ENCODE assay signal across 36 cellular contexts in the genomic region with DNA sequence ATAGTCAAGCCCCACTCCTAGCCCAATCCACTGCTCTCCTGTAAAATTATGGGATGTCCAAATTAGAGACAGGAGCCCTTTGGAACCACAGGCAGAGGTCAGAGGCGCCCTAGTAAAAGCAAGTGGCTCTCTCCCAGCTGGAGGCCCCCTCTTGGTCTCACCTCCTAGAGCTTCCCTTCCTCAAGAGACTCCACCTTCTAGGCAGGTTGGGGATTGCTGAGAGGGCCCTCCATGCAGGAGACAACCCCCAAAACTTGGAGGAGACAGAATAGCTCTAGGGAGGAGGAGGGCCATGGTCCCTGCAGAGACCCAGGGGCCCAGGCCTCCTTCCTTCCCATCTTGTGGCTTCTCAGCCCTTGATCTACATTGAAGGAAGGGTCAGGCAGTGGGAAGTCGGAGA. TPM values are rescaled to one million over a fixed set of nuclear protein-coding genes. Genes with fewer than 3 reads are reported as not detected.
"Had no signal": no experiment of that assay in that cellular context is flagged by ENCODE, and none has a peak within 500 bp of the region (broad histone marks: within the 10 kb centered on the region; RNA-seq: fewer than 3 reads in every experiment).

No MANE protein-coding gene starts in this region.

- H3K9me3 Mint-ChIP-seq: activated B cell treated with CpG ODN at 0.5 μM for 24 hours; activated CD4-positive, alpha-beta memory T cell treated with anti-CD3 and anti-CD28 coated beads for 36 hours; activated CD4-positive, alpha-beta T cell treated with anti-CD3 and anti-CD28 coated beads, Interleukin-2, amount 10 ng/mL, durations not matched to agents 24 days and 14 days; activated CD8-positive, alpha-beta T cell treated with anti-CD3 and anti-CD28 coated beads for 36 hours; activated naive CD4-positive, alpha-beta T cell treated with anti-CD3 and anti-CD28 coated beads for 36 hours; activated naive CD4-positive, alpha-beta T cell treated with anti-CD3 and anti-CD28 coated beads, Interleukin-2, amount 50 U/mL, for 72 hours; activated naive CD8-positive, alpha-beta T cell treated with anti-CD3 and anti-CD28 coated beads for 36 hours; activated T-cell treated with anti-CD3 and anti-CD28 coated beads, Interleukin-2, amount 50 U/mL, for 4 hours; activated T-cell treated with anti-CD3 and anti-CD28 coated beads, Interleukin-2, amount 50 U/mL, for 72 hours; activated T-helper 1 cell treated with anti-CD3 and anti-CD28 coated beads, Interleukin-12 subunit alpha, Interleukin-12 subunit beta, Interleukin-2, Interleukin-4 antibody, amounts not matched to agents 30 ng/mL and 10 ng/mL and 1 ng/mL, durations not matched to agents 14 hours and 24 hours and 36 hours; activated T-helper 17 cell treated with anti-CD3 and anti-CD28 coated beads, Interleukin-2, amount 50 U/mL, for 72 hours; T-helper 1 cell treated with Interleukin-12 subunit alpha and Interleukin-12 subunit beta and Interleukin-4 antibody, amounts not matched to agents 30 μg/mL and 1 μg/mL, for 36 hours; T-helper 2 cell treated with Interferon-gamma antibody and Interleukin-4, amounts not matched to agents 5 μg/mL and 100 μg/mL, for 36 hours had no signal

- H3K27ac Mint-ChIP-seq: activated B cell treated with CpG ODN at 0.5 μM for 24 hours; activated CD4-positive, alpha-beta memory T cell treated with anti-CD3 and anti-CD28 coated beads for 36 hours; activated CD4-positive, alpha-beta T cell treated with anti-CD3 and anti-CD28 coated beads, Interleukin-2, amount 10 ng/mL, durations not matched to agents 24 days and 14 days; activated CD8-positive, alpha-beta T cell treated with anti-CD3 and anti-CD28 coated beads for 36 hours; activated naive CD4-positive, alpha-beta T cell treated with anti-CD3 and anti-CD28 coated beads for 36 hours; activated naive CD4-positive, alpha-beta T cell treated with anti-CD3 and anti-CD28 coated beads, Interleukin-2, amount 50 U/mL, for 72 hours; activated naive CD8-positive, alpha-beta T cell treated with anti-CD3 and anti-CD28 coated beads for 36 hours; activated T-cell treated with anti-CD3 and anti-CD28 coated beads, Interleukin-2, amount 50 U/mL, for 72 hours; activated T-helper 1 cell treated with anti-CD3 and anti-CD28 coated beads, Interleukin-12 subunit alpha, Interleukin-12 subunit beta, Interleukin-2, Interleukin-4 antibody, amounts not matched to agents 30 ng/mL and 10 ng/mL and 1 ng/mL, durations not matched to agents 14 hours and 24 hours and 36 hours; activated T-helper 17 cell treated with anti-CD3 and anti-CD28 coated beads, Interleukin-2, amount 50 U/mL, for 72 hours; T-helper 1 cell treated with Interleukin-12 subunit alpha and Interleukin-12 subunit beta and Interleukin-4 antibody, amounts not matched to agents 30 μg/mL and 1 μg/mL, for 36 hours; T-helper 2 cell treated with Interferon-gamma antibody and Interleukin-4, amounts not matched to agents 5 μg/mL and 100 μg/mL, for 36 hours had no signal

- H3K36me3 Mint-ChIP-seq: activated naive CD4-positive, alpha-beta T cell treated with anti-CD3 and anti-CD28 coated beads, Interleukin-2, amount 50 U/mL, for 72 hours; activated naive CD8-positive, alpha-beta T cell treated with anti-CD3 and anti-CD28 coated beads for 36 hours had no signal

- DNase-seq: activated B cell treated with CpG ODN at 0.5 μM for 24 hours; activated CD4-positive, alpha-beta memory T cell treated with anti-CD3 and anti-CD28 coated beads for 36 hours; activated CD4-positive, alpha-beta T cell treated with anti-CD3 and anti-CD28 coated beads for 4 hours; activated CD4-positive, alpha-beta T cell treated with anti-CD3 and anti-CD28 coated beads, Interleukin-2, amount 10 ng/mL, durations not matched to agents 24 days and 14 days; activated CD4-positive, alpha-beta T cell treated with anti-CD3 and anti-CD28 coated beads, Interleukin-2, amount 50 U/mL, for 1 hour; activated CD4-positive, alpha-beta T cell treated with anti-CD3 and anti-CD28 coated beads, Interleukin-2, amount 50 U/mL, for 4 hours; activated CD4-positive, CD25-positive, alpha-beta regulatory T cell treated with anti-CD3 and anti-CD28 coated beads, Interleukin-2, amount 50 U/mL, for 72 hours; activated CD8-positive, alpha-beta memory T cell treated with anti-CD3 and anti-CD28 coated beads, Interleukin-2, amount 50 U/mL, for 4 hours; activated CD8-positive, alpha-beta T cell treated with anti-CD3 and anti-CD28 coated beads for 36 hours; activated effector memory CD4-positive, alpha-beta T cell treated with anti-CD3 and anti-CD28 coated beads, Interleukin-2, amount 50 U/mL, for 16 hours; activated gamma-delta T cell treated with Interleukin-2 at 50 U/mL for 16 hours; activated naive CD4-positive, alpha-beta T cell; activated naive CD4-positive, alpha-beta T cell treated with anti-CD3 and anti-CD28 coated beads for 36 hours; activated naive CD4-positive, alpha-beta T cell treated with anti-CD3 and anti-CD28 coated beads, Interleukin-2, amount 50 U/mL, for 16 hours; activated naive CD8-positive, alpha-beta T cell treated with anti-CD3 and anti-CD28 coated beads for 36 hours; activated T-cell treated with anti-CD3 and anti-CD28 coated beads for 4 hours; activated T-cell treated with anti-CD3 and anti-CD28 coated beads, Interleukin-2, amount 50 U/mL, for 1 hour; activated T-cell treated with anti-CD3 and anti-CD28 coated beads, Interleukin-2, amount 50 U/mL, for 4 hours; activated T-cell treated with anti-CD3 and anti-CD28 coated beads, Interleukin-2, amount 50 U/mL, for 72 hours; adrenal gland; aorta; body of pancreas; brain microvascular endothelial cell; central memory CD4-positive, alpha-beta T cell; T-helper 1 cell; T-helper 2 cell; T-helper 9 cell had no signal

- H3K36me3 ChIP-seq: adrenal gland, brain microvascular endothelial cell, breast epithelium had no signal

- H3K27me3 Mint-ChIP-seq: activated T-helper 17 cell treated with anti-CD3 and anti-CD28 coated beads, Interleukin-2, amount 50 U/mL, for 72 hours had no signal

- H3K4me3 Mint-ChIP-seq: activated B cell treated with CpG ODN at 0.5 μM for 24 hours; activated CD4-positive, alpha-beta memory T cell treated with anti-CD3 and anti-CD28 coated beads for 36 hours; activated CD4-positive, alpha-beta T cell treated with anti-CD3 and anti-CD28 coated beads, Interleukin-2, amount 10 ng/mL, durations not matched to agents 24 days and 14 days; activated CD8-positive, alpha-beta T cell treated with anti-CD3 and anti-CD28 coated beads for 36 hours; activated naive CD4-positive, alpha-beta T cell treated with anti-CD3 and anti-CD28 coated beads for 36 hours; activated naive CD8-positive, alpha-beta T cell treated with anti-CD3 and anti-CD28 coated beads for 36 hours; activated T-cell treated with anti-CD3 and anti-CD28 coated beads, Interleukin-2, amount 50 U/mL, for 4 hours; activated T-cell treated with anti-CD3 and anti-CD28 coated beads, Interleukin-2, amount 50 U/mL, for 72 hours; activated T-helper 1 cell treated with anti-CD3 and anti-CD28 coated beads, Interleukin-12 subunit alpha, Interleukin-12 subunit beta, Interleukin-2, Interleukin-4 antibody, amounts not matched to agents 30 ng/mL and 10 ng/mL and 1 ng/mL, durations not matched to agents 14 hours and 24 hours and 36 hours; activated T-helper 17 cell treated with anti-CD3 and anti-CD28 coated beads, Interleukin-2, amount 50 U/mL, for 72 hours; T-helper 1 cell treated with Interleukin-12 subunit alpha and Interleukin-12 subunit beta and Interleukin-4 antibody, amounts not matched to agents 30 μg/mL and 1 μg/mL, for 36 hours; T-helper 2 cell treated with Interferon-gamma antibody and Interleukin-4, amounts not matched to agents 5 μg/mL and 100 μg/mL, for 36 hours had no signal

- H3K27ac ChIP-seq: adrenal gland, body of pancreas, brain microvascular endothelial cell, breast epithelium, VCaP had no signal

- ATAC-seq: activated CD8-positive, alpha-beta T cell treated with anti-CD3 and anti-CD28 coated beads for 36 hours; activated naive CD4-positive, alpha-beta T cell treated with anti-CD3 and anti-CD28 coated beads, Interleukin-2, amount 50 U/mL, for 72 hours; activated T-cell treated with anti-CD3 and anti-CD28 coated beads, Interleukin-2, amount 50 U/mL, for 4 hours; activated T-cell treated with anti-CD3 and anti-CD28 coated beads, Interleukin-2, amount 50 U/mL, for 72 hours; activated T-helper 17 cell treated with anti-CD3 and anti-CD28 coated beads, Interleukin-2, amount 50 U/mL, for 72 hours; body of pancreas had no signal

- H3K27me3 ChIP-seq: adrenal gland, body of pancreas, breast epithelium had no signal

- H3K9me3 ChIP-seq: adrenal gland, body of pancreas, breast epithelium had no signal

- H3K4me1 Mint-ChIP-seq: activated T-helper 17 cell treated with anti-CD3 and anti-CD28 coated beads, Interleukin-2, amount 50 U/mL, for 72 hours had no signal

- H3K4me1 ChIP-seq: breast epithelium had no signal

- H3K4me3 ChIP-seq: adrenal gland, body of pancreas, breast epithelium had no signal

RNA-seq across cellular contexts. Expression of a gene that starts 29.4 kb away (rescaled TPM):
- total RNA-seq: activated B cell treated with CpG ODN at 0.5 μM for 24 hours; activated CD4-positive, alpha-beta memory T cell treated with anti-CD3 and anti-CD28 coated beads for 36 hours; activated CD4-positive, alpha-beta T cell treated with anti-CD3 and anti-CD28 coated beads, Interleukin-2, amount 10 ng/mL, durations not matched to agents 24 days and 14 days; activated CD8-positive, alpha-beta memory T cell treated with anti-CD3 and anti-CD28 coated beads for 36 hours; activated CD8-positive, alpha-beta T cell treated with anti-CD3 and anti-CD28 coated beads for 36 hours; activated naive CD4-positive, alpha-beta T cell treated with anti-CD3 and anti-CD28 coated beads for 36 hours; activated naive CD4-positive, alpha-beta T cell treated with anti-CD3 and anti-CD28 coated beads, Interleukin-2, amount 50 U/mL, for 72 hours; activated naive CD8-positive, alpha-beta T cell treated with anti-CD3 and anti-CD28 coated beads for 36 hours; activated T-cell treated with anti-CD3 and anti-CD28 coated beads, Interleukin-2, amount 50 U/mL, for 4 hours; activated T-cell treated with anti-CD3 and anti-CD28 coated beads, Interleukin-2, amount 50 U/mL, for 72 hours; activated T-helper 1 cell treated with anti-CD3 and anti-CD28 coated beads, Interleukin-12 subunit alpha, Interleukin-12 subunit beta, Interleukin-2, Interleukin-4 antibody, amounts not matched to agents 30 ng/mL and 10 ng/mL and 1 ng/mL, durations not matched to agents 14 hours and 24 hours and 36 hours; activated T-helper 17 cell treated with anti-CD3 and anti-CD28 coated beads, Interleukin-2, amount 50 U/mL, for 72 hours; adrenal gland; aorta; astrocyte; body of pancreas; breast epithelium had no signal
- polyA plus RNA-seq: aorta had no signal

RNA-seq across cellular contexts. Expression of a gene that starts 48.5 kb away (rescaled TPM):
- total RNA-seq: activated B cell treated with CpG ODN at 0.5 μM for 24 hours; activated CD4-positive, alpha-beta memory T cell treated with anti-CD3 and anti-CD28 coated beads for 36 hours; activated CD4-positive, alpha-beta T cell treated with anti-CD3 and anti-CD28 coated beads, Interleukin-2, amount 10 ng/mL, durations not matched to agents 24 days and 14 days; activated CD8-positive, alpha-beta memory T cell treated with anti-CD3 and anti-CD28 coated beads for 36 hours; activated CD8-positive, alpha-beta T cell treated with anti-CD3 and anti-CD28 coated beads for 36 hours; activated naive CD8-positive, alpha-beta T cell treated with anti-CD3 and anti-CD28 coated beads for 36 hours; activated T-cell treated with anti-CD3 and anti-CD28 coated beads, Interleukin-2, amount 50 U/mL, for 72 hours; activated T-helper 1 cell treated with anti-CD3 and anti-CD28 coated beads, Interleukin-12 subunit alpha, Interleukin-12 subunit beta, Interleukin-2, Interleukin-4 antibody, amounts not matched to agents 30 ng/mL and 10 ng/mL and 1 ng/mL, durations not matched to agents 14 hours and 24 hours and 36 hours; activated T-helper 17 cell treated with anti-CD3 and anti-CD28 coated beads, Interleukin-2, amount 50 U/mL, for 72 hours had no signal
